In genomic region chr4:184825394-184826314, GRCh38 we compare ENCODE assay signal across 8 cellular contexts. TPM values are rescaled to one million over a fixed set of nuclear protein-coding genes. Genes with fewer than 3 reads are reported as not detected.
DNase-seq lines count a peak whose midpoint lies in the region; ATAC-seq and TF ChIP-seq lines count a peak whose summit lies in the region.

ACSL1 (minus strand) TSS chr4:184825968; CDS start chr4:184803514, 22,454 bp downstream.

- peaks cover 13% of the 10 kb centered on the region for H3K4me1 Mint-ChIP-seq in neural crest cell

- no peak within 1 kb of the TSS for H3K27ac Mint-ChIP-seq in neural crest cell (ENCODE audit: unreplicated experiment)

- peak within 1 kb of the TSS; percentile 62 for H3K27ac ChIP-seq in RWPE1

- H3K4me3 Mint-ChIP-seq in neural crest cell = peak within 1 kb of the TSS; percentile 92

- CTCF ChIA-PET in RWPE1 (lab: Yijun Ruan, JAX) = interaction anchor here (0.8 kb wide), 1 partner anchor 508 kb away, joined by 4 read pairs; no protein-coding TSS in a partner anchor

- TF ChIP-seq CTCF in RWPE1 (conservative IDR thresholded peaks at IDR 0.05; ENCODE audit: low read depth) (no peak), fibroblast of villous mesenchyme (IDR thresholded peaks at IDR 0.05; ENCODE audit: insufficient read depth, low read depth, low read length) (no peak), neural crest cell (conservative IDR thresholded peaks at IDR 0.05) (no peak)

- peaks cover 77% of the 10 kb centered on the region for H3K27me3 Mint-ChIP-seq in neural crest cell (ENCODE audit: low read depth)

- POLR2A ChIA-PET in RWPE1 (lab: Yijun Ruan, JAX; ENCODE audit: low non-redundant PET) = no interaction called here

- DNase-seq in COR-L47 (lab: John Stamatoyannopoulos, UW) (peak; percentile 68), RWPE1 (ENCODE audit: low spot score) (peak; percentile 82), fibroblast of villous mesenchyme (ENCODE audit: low read depth) (peak; percentile 68), neural crest cell (ENCODE audit: low read depth, low spot score) (peak; percentile 62), stromal cell of bone marrow (ENCODE audit: low read depth) (peak; percentile 41)
- DNase-seq in activated T-helper 9 cell treated with anti-CD3 and anti-CD28 coated beads, Interleukin-2, amount 50 U/mL, for 16 hours (ENCODE audit: low read depth) = peak; percentile 74

- ATAC-seq in GM19455 (IDR thresholded peaks at IDR 0.05; ENCODE audit: unreplicated experiment) (peak; percentile 72), HG03575 (IDR thresholded peaks at IDR 0.05; ENCODE audit: extremely low read depth, insufficient number of reproducible peaks, low FRiP score, unreplicated experiment) (peak; percentile 33)

- H3K9me3 Mint-ChIP-seq in neural crest cell = no peaks in the 10 kb centered on the region

- no peaks in the 10 kb centered on the region for H3K36me3 Mint-ChIP-seq in neural crest cell (ENCODE audit: low read depth)

- H3K4me3 ChIP-seq in fibroblast of villous mesenchyme (ENCODE audit: low read depth, low read length) = peak within 1 kb of the TSS; percentile 67

RNA-seq across cellular contexts. Expression of gene ACSL1, which starts in this region (rescaled TPM):
- 26.1 and 32.4 TPM in 2 replicates for total RNA-seq in fibroblast of villous mesenchyme
- 10.4 and 10.6 TPM in 2 replicates for total RNA-seq in neural crest cell

Comparison
In these comparisons a context has a peak if more than half of its experiments do, and no peak if none do; other contexts are left out.
1. Peak in every context shown above with its lines: DNase-seq, ATAC-seq, H3K4me3 ChIP-seq and H3K27ac ChIP-seq.